In genomic region chr7:114589436-114589835, GRCh38 we compare ENCODE assay signal across 23 cellular contexts.
DNase-seq lines count a peak whose midpoint lies in the region; ATAC-seq, FAIRE-seq and TF ChIP-seq lines count a peak whose summit lies in the region.
"Had no signal": no experiment of that assay in that cellular context is flagged by ENCODE, and none has a peak within 500 bp of the region (broad histone marks: within the 10 kb centered on the region; RNA-seq: fewer than 3 reads in every experiment).

No MANE protein-coding gene starts in this region.

- H3K36me3 ChIP-seq in GM12878 (ENCODE audit: control insufficient read depth in 2 of 2, insufficient read depth in 2 of 2, low read length in 1 of 2) (no peaks in the 10 kb centered on the region), small intestine (ENCODE audit: control insufficient read depth in 2 of 2, insufficient read depth in 2 of 2, low read length in 2 of 2) (no peaks in the 10 kb centered on the region)
- H3K36me3 ChIP-seq: BLaER1, SJCRH30 had no signal

- RAD21 ChIA-PET in GM12878 (lab: Charles Lee; ENCODE audit: unreplicated experiment): no interaction called here

- no peak overlapping the region for H2AFZ ChIP-seq in GM12878 (ENCODE audit: control insufficient read depth, low read depth, low read length)

- no peaks in the 10 kb centered on the region for H3K79me2 ChIP-seq in GM12878 (ENCODE audit: control insufficient read depth, insufficient read depth, low read length)

- in situ Hi-C loops in GM12878 (cut with MboI): no loop called here

- SMC1A ChIA-PET in GM12878 (lab: Charles Lee; ENCODE audit: uncharacterized antibody, unreplicated experiment): interaction anchor here (1.0 kb wide), 1 partner anchor 41 kb away, joined by 3 read pairs; no protein-coding TSS in a partner anchor

- TF ChIP-seq POLR2A in GM12878 (IDR thresholded peaks at IDR 0.05; ENCODE audit: low read depth, low read length): no peak

- H3K4me3 ChIP-seq in GM12878 (no peak overlapping the region), small intestine (ENCODE audit: low read depth in 1 of 2, low read length in 2 of 2) (no peak overlapping the region)
- H3K4me3 ChIP-seq: BLaER1, K562, SJCRH30 had no signal

- no peaks in the 10 kb centered on the region for H3K9me3 ChIP-seq in GM12878 (replicated peaks; ENCODE audit: control insufficient read depth, insufficient read depth, low read length)
- H3K9me3 ChIP-seq in small intestine (ENCODE audit: control insufficient read depth, low read depth): no peaks in the 10 kb centered on the region
- H3K9me3 ChIP-seq: BLaER1, SJCRH30 had no signal

- H3K9ac ChIP-seq in GM12878 (ENCODE audit: control insufficient read depth, insufficient read depth, low read length): no peak overlapping the region
- H3K9ac ChIP-seq: BLaER1 had no signal

- CTCF ChIA-PET in GM12878 (lab: Yijun Ruan, JAX): no interaction called here

- TF ChIP-seq EP300 in GM12878 (IDR thresholded peaks at IDR 0.05; ENCODE audit: borderline replicate concordance in 1 of 2, control insufficient read depth in 1 of 2, low read depth in 2 of 2, low read length in 2 of 2): no peak

- H3K27me3 ChIP-seq in GM12878 (replicated peaks in 1 of 2; ENCODE audit: control insufficient read depth in 2 of 2, insufficient read depth in 2 of 2, low read length in 1 of 2) (no peaks in the 10 kb centered on the region), small intestine (ENCODE audit: control insufficient read depth in 2 of 2, insufficient read depth in 2 of 2, low read length in 2 of 2) (no peaks in the 10 kb centered on the region)
- H3K27me3 ChIP-seq: BLaER1, SJCRH30 had no signal

- intact Hi-C loops in GM12878 (cut with micrococcal nuclease; ENCODE audit: unreplicated experiment): no loop called here

- TF ChIP-seq RAD21 in GM12878 (IDR thresholded peaks at IDR 0.05; ENCODE audit: insufficient read depth, low read depth, low read length): no peak

- H3K4me2 ChIP-seq in GM12878 (ENCODE audit: control insufficient read depth, insufficient read depth): no peak overlapping the region
- H3K4me2 ChIP-seq: BLaER1 had no signal

- FAIRE-seq in GM12878 (lab: Jason Lieb, UNC) (no peak), small intestine (lab: Jason Lieb, UNC) (no peak)
- FAIRE-seq: G401.6, H1, HTR-8/SVneo, K562 had no signal

- POLR2A ChIA-PET in GM12878 (lab: Charles Lee): no interaction called here

- H4K20me1 ChIP-seq in GM12878 (ENCODE audit: control insufficient read depth, insufficient read depth): no peaks in the 10 kb centered on the region
- H4K20me1 ChIP-seq: BLaER1 had no signal

- no peak for TF ChIP-seq CTCF in GM12878 (IDR thresholded peaks at IDR 0.05 in 2 of 3, conservative IDR thresholded peaks at IDR 0.05 in 1 of 3; ENCODE audit: control insufficient read depth in 2 of 3, extremely low read depth in 1 of 3, insufficient read depth in 1 of 3, low read depth in 3 of 3, low read length in 3 of 3)

- ATAC-seq in GM12878 (peak; percentile 33), GM21423 (IDR thresholded peaks at IDR 0.05; ENCODE audit: unreplicated experiment) (no peak)
- ATAC-seq: K562 had no signal

- H3K27ac ChIP-seq in GM12878 (ENCODE audit: control insufficient read depth, insufficient read depth) (no peak overlapping the region), small intestine (ENCODE audit: low read depth in 1 of 2, low read length in 1 of 2) (no peak overlapping the region)
- H3K27ac ChIP-seq: BLaER1, SJCRH30 had no signal

- DNase-seq in NCI-H524 treated with DMSO at 0.1 percent for 48 hours (lab: John Stamatoyannopoulos, UW) (peak; percentile 1), NCI-H524 (lab: John Stamatoyannopoulos, UW) (no peak), GM12878 (ENCODE audit: low read depth, low spot score) (no peak), islet precursor cell (peak; percentile 58), small intestine (peak; percentile 27), SW 1271 (lab: John Stamatoyannopoulos, UW) (no peak), NCI-H526 treated with DMSO at 0.1 percent for 48 hours (lab: John Stamatoyannopoulos, UW) (no peak)
- DNase-seq: CD4-positive, CD25-positive, alpha-beta regulatory T cell; DMS53; Kasumi-1; NCI-H1092 treated with DMSO at 0.1 percent for 48 hours; NCI-H1436; NCI-H187; NCI-H2081 treated with DMSO at 0.1 percent for 48 hours; NCI-H526; T-helper 1 cell had no signal

- no TSS peak for BruUV-seq in GM12878 (replicated peaks; lab: Mats Ljungman, UMichigan)

- H3K4me1 ChIP-seq in GM12878 (ENCODE audit: control insufficient read depth, insufficient read depth, low read length): no peaks in the 10 kb centered on the region
- H3K4me1 ChIP-seq in small intestine (ENCODE audit: control insufficient read depth in 2 of 2, insufficient read depth in 1 of 2, low read depth in 1 of 2, low read length in 1 of 2): peaks cover 0 to 4% of the 10 kb centered on the region in 2 donors
- H3K4me1 ChIP-seq: BLaER1, SJCRH30 had no signal

TF ChIP-seq in GM12878, 131 proteins besides CTCF, POLR2A, EP300 and RAD21:
- TF ChIP-seq BMI1 (IDR thresholded peaks at IDR 0.05; ENCODE audit: borderline replicate concordance): no peak
- TF ChIP-seq ESRRA (IDR thresholded peaks at IDR 0.05; ENCODE audit: low read length): no peak
- no peak for TF ChIP-seq MEF2B (IDR thresholded peaks at IDR 0.05; ENCODE audit: partially characterized antibody, poor library complexity, severe bottlenecking)
- TF ChIP-seq MLLT1 (IDR thresholded peaks at IDR 0.05): no peak
- no peak for TF ChIP-seq JUNB (IDR thresholded peaks at IDR 0.05)
- no peak for TF ChIP-seq SUPT20H (IDR thresholded peaks at IDR 0.05; ENCODE audit: borderline replicate concordance, control insufficient read depth, low read depth, low read length)
- no peak for TF ChIP-seq ETV6 (conservative IDR thresholded peaks at IDR 0.05 in 1 of 2, IDR thresholded peaks at IDR 0.05 in 1 of 2; ENCODE audit: borderline replicate concordance in 1 of 2, low read depth in 1 of 2)
- TF ChIP-seq TARDBP (IDR thresholded peaks at IDR 0.05; ENCODE audit: borderline replicate concordance): no peak
- TF ChIP-seq HCFC1 (IDR thresholded peaks at IDR 0.05; ENCODE audit: low read length): no peak
- TF ChIP-seq, protein P1, sequence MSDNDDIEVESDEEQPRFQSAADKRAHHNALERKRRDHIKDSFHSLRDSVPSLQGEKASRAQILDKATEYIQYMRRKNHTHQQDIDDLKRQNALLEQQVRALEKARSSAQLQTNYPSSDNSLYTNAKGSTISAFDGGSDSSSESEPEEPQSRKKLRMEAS (IDR thresholded peaks at IDR 0.05; ENCODE audit: low read depth, low read length): no peak
- TF ChIP-seq SP1 (IDR thresholded peaks at IDR 0.05; ENCODE audit: low read depth, low read length): no peak
- no peak for TF ChIP-seq RELA (IDR thresholded peaks at IDR 0.05; ENCODE audit: borderline replicate concordance, partially characterized antibody)
- TF ChIP-seq RCOR1 (conservative IDR thresholded peaks at IDR 0.05; ENCODE audit: low read depth, low read length): no peak

Comparison
In these comparisons a context has a peak if more than half of its experiments do, and no peak if none do; other contexts are left out.
1. DNase-seq: peak in NCI-H524 treated with DMSO at 0.1 percent for 48 hours (single experiment), islet precursor cell (single experiment) and small intestine (single experiment); none in NCI-H524 (0 of 2), GM12878 (single experiment), SW 1271 (0 of 2) and NCI-H526 treated with DMSO at 0.1 percent for 48 hours (single experiment).